ENCODE assay signal across 33 cellular contexts in the genomic region with DNA sequence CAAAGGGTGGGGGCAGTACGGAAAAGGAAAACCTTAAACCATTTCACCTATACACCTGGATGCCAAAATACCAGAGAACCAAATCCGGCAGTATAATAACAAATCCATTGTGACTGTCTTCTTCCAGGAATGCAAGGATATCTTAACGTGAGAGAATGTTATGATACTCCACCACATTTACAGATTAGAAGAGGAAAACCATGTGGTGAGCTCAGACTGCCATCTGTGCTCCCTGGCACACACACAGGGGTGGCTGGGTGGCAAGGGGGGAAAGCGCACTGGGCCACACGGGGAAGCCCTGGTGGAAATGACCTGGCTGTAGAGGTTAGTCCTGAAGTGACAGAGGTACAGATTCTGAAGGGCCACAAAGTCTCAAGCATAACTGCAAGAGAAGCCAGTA. TPM values are rescaled to one million over a fixed set of nuclear protein-coding genes. Genes with fewer than 3 reads are reported as not detected.
"Had no signal": no experiment of that assay in that cellular context is flagged by ENCODE, and none has a peak within 500 bp of the region (broad histone marks: within the 10 kb centered on the region; RNA-seq: fewer than 3 reads in every experiment).

No MANE protein-coding gene starts in this region.

- H2AFZ ChIP-seq: hepatocyte had no signal

- H3K27ac Mint-ChIP-seq: activated CD4-positive, alpha-beta memory T cell treated with anti-CD3 and anti-CD28 coated beads for 36 hours; activated CD4-positive, alpha-beta T cell treated with anti-CD3 and anti-CD28 coated beads, Interleukin-2, amount 10 ng/mL, durations not matched to agents 24 days and 14 days; activated naive CD4-positive, alpha-beta T cell treated with anti-CD3 and anti-CD28 coated beads for 36 hours; activated T-helper 1 cell treated with anti-CD3 and anti-CD28 coated beads, Interleukin-12 subunit alpha, Interleukin-12 subunit beta, Interleukin-2, Interleukin-4 antibody, amounts not matched to agents 30 ng/mL and 10 ng/mL and 1 ng/mL, durations not matched to agents 14 hours and 24 hours and 36 hours; nephron; progenitor cell of endocrine pancreas; T-helper 1 cell treated with Interleukin-12 subunit alpha and Interleukin-12 subunit beta and Interleukin-4 antibody, amounts not matched to agents 30 μg/mL and 1 μg/mL, for 36 hours had no signal

- H3K27me3 Mint-ChIP-seq: activated CD4-positive, alpha-beta memory T cell treated with anti-CD3 and anti-CD28 coated beads for 36 hours; activated CD4-positive, alpha-beta T cell treated with anti-CD3 and anti-CD28 coated beads, Interleukin-2, amount 10 ng/mL, durations not matched to agents 24 days and 14 days; progenitor cell of endocrine pancreas; stimulated activated naive CD8-positive, alpha-beta T cell treated with anti-CD3 and anti-CD28 coated beads, Interleukin-15, amount 100 ng/mL, for 72 hours had no signal

- H3K4me3 ChIP-seq: coronary artery, dorsolateral prefrontal cortex, gastroesophageal sphincter, hepatocyte, left ventricle myocardium inferior, lung, skin epidermis, upper lobe of left lung, vagina had no signal

- H3K4me3 Mint-ChIP-seq: activated CD4-positive, alpha-beta memory T cell treated with anti-CD3 and anti-CD28 coated beads for 36 hours; activated CD4-positive, alpha-beta T cell treated with anti-CD3 and anti-CD28 coated beads, Interleukin-2, amount 10 ng/mL, durations not matched to agents 24 days and 14 days; activated naive CD4-positive, alpha-beta T cell treated with anti-CD3 and anti-CD28 coated beads for 36 hours; activated T-helper 1 cell treated with anti-CD3 and anti-CD28 coated beads, Interleukin-12 subunit alpha, Interleukin-12 subunit beta, Interleukin-2, Interleukin-4 antibody, amounts not matched to agents 30 ng/mL and 10 ng/mL and 1 ng/mL, durations not matched to agents 14 hours and 24 hours and 36 hours; nephron; stimulated activated naive CD8-positive, alpha-beta T cell treated with anti-CD3 and anti-CD28 coated beads, Interleukin-15, amount 100 ng/mL, for 72 hours; T-helper 1 cell treated with Interleukin-12 subunit alpha and Interleukin-12 subunit beta and Interleukin-4 antibody, amounts not matched to agents 30 μg/mL and 1 μg/mL, for 36 hours had no signal

- DNase-seq: activated CD4-positive, alpha-beta memory T cell treated with anti-CD3 and anti-CD28 coated beads for 36 hours; activated CD4-positive, alpha-beta T cell treated with anti-CD3 and anti-CD28 coated beads, Interleukin-2, amount 10 ng/mL, durations not matched to agents 24 days and 14 days; activated CD4-positive, CD25-positive, alpha-beta regulatory T cell treated with anti-CD3 and anti-CD28 coated beads, Interleukin-2, amount 50 U/mL, for 72 hours; activated CD8-positive, alpha-beta memory T cell treated with anti-CD3 and anti-CD28 coated beads, Interleukin-2, amount 50 U/mL, for 4 hours; activated effector memory CD4-positive, alpha-beta T cell treated with anti-CD3 and anti-CD28 coated beads, Interleukin-2, amount 50 U/mL, for 16 hours; activated naive CD4-positive, alpha-beta T cell treated with anti-CD3 and anti-CD28 coated beads for 36 hours; activated T-cell treated with anti-CD3 and anti-CD28 coated beads, Interleukin-2, amount 50 U/mL, for 1 hour; effector memory CD4-positive, alpha-beta T cell; erythroblast; islet precursor cell; left ventricle myocardium inferior; retina; stimulated activated CD4-positive, alpha-beta T cell treated with anti-CD3 and anti-CD28 coated beads, Interleukin-12 subunit alpha, Interleukin-12 subunit beta, amount 100 ng/mL, for 4 hours; stimulated activated CD4-positive, alpha-beta T cell treated with anti-CD3 and anti-CD28 coated beads, Interleukin-4, amount 100 ng/mL, for 1 hour; stimulated activated naive CD8-positive, alpha-beta T cell treated with anti-CD3 and anti-CD28 coated beads, Interleukin-15, amount 100 ng/mL, for 72 hours; T1000; upper lobe of left lung had no signal

- H3K27ac ChIP-seq: coronary artery, gastroesophageal sphincter, hepatocyte, left ventricle myocardium inferior, skin epidermis, upper lobe of left lung, vagina had no signal

- H3K4me1 ChIP-seq: left ventricle myocardium inferior, upper lobe of left lung, vagina had no signal

- H3K4me2 ChIP-seq: hepatocyte had no signal

- H3K9me3 Mint-ChIP-seq: activated CD4-positive, alpha-beta memory T cell treated with anti-CD3 and anti-CD28 coated beads for 36 hours; activated CD4-positive, alpha-beta T cell treated with anti-CD3 and anti-CD28 coated beads, Interleukin-2, amount 10 ng/mL, durations not matched to agents 24 days and 14 days; activated naive CD4-positive, alpha-beta T cell treated with anti-CD3 and anti-CD28 coated beads for 36 hours; activated T-helper 1 cell treated with anti-CD3 and anti-CD28 coated beads, Interleukin-12 subunit alpha, Interleukin-12 subunit beta, Interleukin-2, Interleukin-4 antibody, amounts not matched to agents 30 ng/mL and 10 ng/mL and 1 ng/mL, durations not matched to agents 14 hours and 24 hours and 36 hours; nephron; stimulated activated naive CD8-positive, alpha-beta T cell treated with anti-CD3 and anti-CD28 coated beads, Interleukin-15, amount 100 ng/mL, for 72 hours; T-helper 1 cell treated with Interleukin-12 subunit alpha and Interleukin-12 subunit beta and Interleukin-4 antibody, amounts not matched to agents 30 μg/mL and 1 μg/mL, for 36 hours had no signal

- H3K79me2 ChIP-seq: hepatocyte had no signal

- H3K27me3 ChIP-seq: dorsolateral prefrontal cortex, gastroesophageal sphincter, hepatocyte, upper lobe of left lung, vagina had no signal

- H3K9me3 ChIP-seq: gastroesophageal sphincter, left ventricle myocardium inferior, upper lobe of left lung, vagina had no signal

- H3K4me1 Mint-ChIP-seq: nephron had no signal

RNA-seq across cellular contexts. Expression of a gene that starts 19.8 kb away (rescaled TPM):
- total RNA-seq: activated CD4-positive, alpha-beta memory T cell treated with anti-CD3 and anti-CD28 coated beads for 36 hours; activated CD8-positive, alpha-beta memory T cell treated with anti-CD3 and anti-CD28 coated beads for 36 hours; activated naive CD4-positive, alpha-beta T cell treated with anti-CD3 and anti-CD28 coated beads for 36 hours; left ventricle myocardium inferior; mesenteric fat pad; osteocyte; progenitor cell of endocrine pancreas had no signal

RNA-seq across cellular contexts. Expression of a gene that starts 34.2 kb away (rescaled TPM):
- total RNA-seq: activated CD4-positive, alpha-beta memory T cell treated with anti-CD3 and anti-CD28 coated beads for 36 hours; activated CD8-positive, alpha-beta memory T cell treated with anti-CD3 and anti-CD28 coated beads for 36 hours; activated naive CD4-positive, alpha-beta T cell treated with anti-CD3 and anti-CD28 coated beads for 36 hours; fibroblast of lung; hepatocyte; left ventricle myocardium inferior; progenitor cell of endocrine pancreas; sciatic nerve; vagina had no signal
- polyA plus RNA-seq: fibroblast of lung, hepatocyte had no signal
